In genomic region chr11:128576555-128576954, GRCh38 we compare ENCODE assay signal across 17 cellular contexts. TPM values are rescaled to one million over a fixed set of nuclear protein-coding genes. Genes with fewer than 3 reads are reported as not detected.
DNase-seq lines count a peak whose midpoint lies in the region; ATAC-seq and TF ChIP-seq lines count a peak whose summit lies in the region.
"Had no signal": no experiment of that assay in that cellular context is flagged by ENCODE, and none has a peak within 500 bp of the region (broad histone marks: within the 10 kb centered on the region; RNA-seq: fewer than 3 reads in every experiment).

No MANE protein-coding gene starts in this region.

- H3K4me1 Mint-ChIP-seq in stimulated activated memory B cell treated with anti-CD40 and anti-IgM and Interleukin-4, amounts not matched to agents 10 μg/mL and 1 μg/mL and 100 μg/mL, for 72 hours, result peaks cover 33% of the 10 kb centered on the region
- peaks cover 74% of the 10 kb centered on the region for H3K4me1 Mint-ChIP-seq in activated T-cell treated with anti-CD3 and anti-CD28 coated beads, Interleukin-2, amount 50 U/mL, for 24 hours (ENCODE audit: low read depth)

- H3K27me3 Mint-ChIP-seq in stimulated activated memory B cell treated with anti-CD40 and anti-IgM and Interleukin-4, amounts not matched to agents 10 μg/mL and 1 μg/mL and 100 μg/mL, for 72 hours, result no peaks in the 10 kb centered on the region
- H3K27me3 Mint-ChIP-seq in activated T-cell treated with anti-CD3 and anti-CD28 coated beads, Interleukin-2, amount 50 U/mL, for 24 hours, result no peaks in the 10 kb centered on the region
- H3K27me3 Mint-ChIP-seq: CD4-positive, alpha-beta T cell; naive B cell had no signal

- no peaks in the 10 kb centered on the region for H3K9me3 Mint-ChIP-seq in stimulated activated memory B cell treated with anti-CD40 and anti-IgM and Interleukin-4, amounts not matched to agents 10 μg/mL and 1 μg/mL and 100 μg/mL, for 72 hours
- peaks cover 3% of the 10 kb centered on the region for H3K9me3 Mint-ChIP-seq in activated T-cell treated with anti-CD3 and anti-CD28 coated beads, Interleukin-2, amount 50 U/mL, for 24 hours
- H3K9me3 Mint-ChIP-seq: CD4-positive, alpha-beta T cell had no signal

- H3K4me3 Mint-ChIP-seq in stimulated activated memory B cell treated with anti-CD40 and anti-IgM and Interleukin-4, amounts not matched to agents 10 μg/mL and 1 μg/mL and 100 μg/mL, for 72 hours, result no peak overlapping the region
- no peak overlapping the region for H3K4me3 Mint-ChIP-seq in activated T-cell treated with anti-CD3 and anti-CD28 coated beads, Interleukin-2, amount 50 U/mL, for 24 hours
- H3K4me3 Mint-ChIP-seq: CD4-positive, alpha-beta T cell had no signal

- no peaks in the 10 kb centered on the region for H4K20me1 ChIP-seq in osteoblast (ENCODE audit: insufficient read depth, low read length)

- H3K4me3 ChIP-seq in right atrium auricular region (no peak overlapping the region), esophagus squamous epithelium (no peak overlapping the region), osteoblast (ENCODE audit: insufficient read depth, low read length) (no peak overlapping the region)
- H3K4me3 ChIP-seq: coronary artery, thoracic aorta had no signal

- H3K36me3 ChIP-seq in right atrium auricular region (no peaks in the 10 kb centered on the region), esophagus squamous epithelium (no peaks in the 10 kb centered on the region), osteoblast (ENCODE audit: insufficient read depth, low read length) (no peaks in the 10 kb centered on the region)
- H3K36me3 ChIP-seq: thoracic aorta had no signal

- H3K36me3 Mint-ChIP-seq in stimulated activated memory B cell treated with anti-CD40 and anti-IgM and Interleukin-4, amounts not matched to agents 10 μg/mL and 1 μg/mL and 100 μg/mL, for 72 hours, result no peaks in the 10 kb centered on the region
- H3K36me3 Mint-ChIP-seq in activated T-cell treated with anti-CD3 and anti-CD28 coated beads, Interleukin-2, amount 50 U/mL, for 24 hours (ENCODE audit: low read depth), result no peaks in the 10 kb centered on the region

- H3K9me3 ChIP-seq in right atrium auricular region, result peaks cover 0 to 3% of the 10 kb centered on the region in 2 donors
- H3K9me3 ChIP-seq in esophagus squamous epithelium, result no peaks in the 10 kb centered on the region
- no peaks in the 10 kb centered on the region for H3K9me3 ChIP-seq in osteoblast (ENCODE audit: low read depth, low read length)
- H3K9me3 ChIP-seq: thoracic aorta had no signal

- TF ChIP-seq POLR2A in esophagus squamous epithelium (IDR thresholded peaks at IDR 0.05), result no peak

- ATAC-seq in left ventricle myocardium superior, result no peak
- no peak for ATAC-seq in stimulated activated memory B cell treated with anti-CD40 and anti-IgM and Interleukin-4, amounts not matched to agents 10 μg/mL and 1 μg/mL and 100 μg/mL, for 72 hours
- ATAC-seq: Panc1 had no signal

- DNase-seq in right atrium auricular region (ENCODE audit: low spot score) (no peak), left ventricle myocardium superior (no peak), esophagus squamous epithelium (lab: John Stamatoyannopoulos, UW) (no peak), osteoblast (ENCODE audit: insufficient read length, low spot score, missing footprints) (no peak), NCI-H446 treated with DMSO at 0.1 percent for 48 hours (lab: John Stamatoyannopoulos, UW) (no peak), NCI-H1694 treated with DMSO at 0.1 percent for 48 hours (lab: John Stamatoyannopoulos, UW) (no peak)
- DNase-seq in activated T-cell treated with anti-CD3 and anti-CD28 coated beads, Interleukin-2, amount 50 U/mL, for 24 hours, result no peak
- DNase-seq: activated CD4-positive, alpha-beta T cell treated with anti-CD3 and anti-CD28 coated beads for 48 hours; activated CD8-positive, alpha-beta memory T cell treated with anti-CD3 and anti-CD28 coated beads, Interleukin-2, amount 50 U/mL, for 4 hours; CD4-positive, alpha-beta T cell; naive B cell; NCI-H1417 treated with DMSO at 0.1 percent for 48 hours had no signal

- TF ChIP-seq CTCF in right atrium auricular region (IDR thresholded peaks at IDR 0.05) (no peak), esophagus squamous epithelium (IDR thresholded peaks at IDR 0.05) (no peak), osteoblast (IDR thresholded peaks at IDR 0.05; ENCODE audit: extremely low read depth, low read depth, low read length) (no peak)

- no peaks in the 10 kb centered on the region for H3K79me2 ChIP-seq in osteoblast (ENCODE audit: insufficient read depth, low read length)

- intact Hi-C loops in left ventricle myocardium superior (cut with micrococcal nuclease) (no loop called here), esophagus squamous epithelium (cut with DNase I) (no loop called here)

- H3K4me1 ChIP-seq in right atrium auricular region, result peaks cover 0 to 27% of the 10 kb centered on the region in 2 donors
- peaks cover 0 to 20% (median 13%) of the 10 kb centered on the region in 3 donors for H3K4me1 ChIP-seq in esophagus squamous epithelium
- H3K4me1 ChIP-seq in osteoblast (ENCODE audit: insufficient read depth, low read length), result peaks cover 15% of the 10 kb centered on the region

- H3K27ac ChIP-seq in right atrium auricular region (peak overlapping the region; percentile 19 to 24), esophagus squamous epithelium (peak overlapping the region in 3 of 4 donors; percentile 23 to 48 (median 28)), osteoblast (ENCODE audit: low read depth, low read length) (no peak overlapping the region)
- H3K27ac ChIP-seq: thoracic aorta had no signal

- no peak overlapping the region for H2AFZ ChIP-seq in osteoblast (ENCODE audit: low read length)

- H3K4me2 ChIP-seq in osteoblast (ENCODE audit: insufficient read depth, low read length), result peak overlapping the region; percentile 1

- H3K27ac Mint-ChIP-seq in stimulated activated memory B cell treated with anti-CD40 and anti-IgM and Interleukin-4, amounts not matched to agents 10 μg/mL and 1 μg/mL and 100 μg/mL, for 72 hours, result no peak overlapping the region
- H3K27ac Mint-ChIP-seq in activated T-cell treated with anti-CD3 and anti-CD28 coated beads, Interleukin-2, amount 50 U/mL, for 24 hours, result no peak overlapping the region
- H3K27ac Mint-ChIP-seq: CD4-positive, alpha-beta T cell; progenitor cell of endocrine pancreas had no signal

- H3K27me3 ChIP-seq in right atrium auricular region, result no peaks in the 10 kb centered on the region
- H3K27me3 ChIP-seq in esophagus squamous epithelium, result peaks cover 0 to 5% (median 2%) of the 10 kb centered on the region in 4 donors
- peaks cover 23% of the 10 kb centered on the region for H3K27me3 ChIP-seq in osteoblast (ENCODE audit: insufficient read depth, low read length)

- WGBS in esophagus squamous epithelium, 2 donors, result 27 to 71% methylated on average over 6 to 8 of the region's 8 CpGs

RNA-seq across cellular contexts. Expression of gene ETS1, which starts 10.8 kb away (rescaled TPM):
- total RNA-seq in right atrium auricular region (10 to 100 TPM; 37.9 to 46.6 TPM), left ventricle myocardium superior (53.4 TPM), esophagus squamous epithelium (10 to 100 TPM in 3 of 4 donors, 1 to 10 TPM in 1; 3.4 to 37.0 (median 16.4) TPM), osteoblast (64.2 and 67.3 TPM in 2 replicates)
